Comparison of ENCODE assay signal across 21 cellular contexts in the genomic region with DNA sequence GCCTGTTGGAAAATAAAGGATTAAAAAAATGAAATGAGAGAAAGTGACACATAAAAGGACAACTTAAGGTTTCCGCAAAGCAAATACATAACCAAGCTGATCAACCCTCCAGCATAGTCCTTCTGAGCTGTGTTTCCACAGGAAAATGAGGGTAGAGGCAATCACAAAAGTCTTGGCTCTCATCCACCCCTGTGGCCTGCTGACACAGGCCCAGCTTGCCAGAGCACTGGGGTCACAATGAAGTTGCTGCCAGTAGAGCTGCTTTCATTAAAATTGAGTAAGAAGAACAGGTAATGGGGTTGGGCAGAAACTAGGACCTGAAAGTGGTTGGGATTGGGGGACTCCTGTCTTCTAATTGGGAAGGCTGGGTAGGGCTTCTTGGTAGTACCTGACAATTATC.
DNase-seq lines count a peak whose midpoint lies in the region; ATAC-seq, FAIRE-seq and TF ChIP-seq lines count a peak whose summit lies in the region.
"Had no signal": no experiment of that assay in that cellular context is flagged by ENCODE, and none has a peak within 500 bp of the region (broad histone marks: within the 10 kb centered on the region; RNA-seq: fewer than 3 reads in every experiment).

No MANE protein-coding gene starts in this region.

- intact Hi-C loops in kidney (cut with DNase I), result no loop called here
- intact Hi-C loops in CD4-positive, alpha-beta memory T cell (cut with micrococcal nuclease), result no loop called here

- H3K9me3 Mint-ChIP-seq in activated naive CD8-positive, alpha-beta T cell treated with anti-CD3 and anti-CD28 coated beads for 36 hours, result no peaks in the 10 kb centered on the region
- no peaks in the 10 kb centered on the region for H3K9me3 Mint-ChIP-seq in CD4-positive, alpha-beta memory T cell
- H3K9me3 Mint-ChIP-seq in effector memory CD8-positive, alpha-beta T cell, result no peaks in the 10 kb centered on the region
- H3K9me3 Mint-ChIP-seq: activated CD4-positive, alpha-beta T cell treated with anti-CD3 and anti-CD28 coated beads, Interleukin-2, amount 10 ng/mL, durations not matched to agents 24 days and 14 days; activated naive CD4-positive, alpha-beta T cell treated with anti-CD3 and anti-CD28 coated beads, Interleukin-2, amount 50 U/mL, for 24 hours; CD4-positive, CD25-positive, alpha-beta regulatory T cell; endodermal cell; IgD-negative memory B cell; natural killer cell treated with Interleukin-12 subunit alpha and Interleukin-12 subunit beta and Interleukin-15 and Interleukin-18, amount 100 ng/mL, for 72 hours had no signal

- H3K27me3 ChIP-seq in suprapubic skin, result no peaks in the 10 kb centered on the region
- H3K27me3 ChIP-seq in CD4-positive, alpha-beta memory T cell (ENCODE audit: insufficient read depth, low read length), result no peaks in the 10 kb centered on the region
- H3K27me3 ChIP-seq: gastroesophageal sphincter had no signal

- H3K9ac ChIP-seq in kidney (ENCODE audit: low read length in 2 of 2), result no peak overlapping the region

- POLR2A ChIA-PET in CD4-positive, alpha-beta memory T cell (lab: Charles Lee; ENCODE audit: partially characterized antibody), result no interaction called here

- peak; percentile 8 for DNase-seq in DMS79 treated with DMSO at 0.1 percent for 48 hours (lab: John Stamatoyannopoulos, UW)
- no peak for DNase-seq in DMS79 (lab: John Stamatoyannopoulos, UW)
- peak; percentile 78 for DNase-seq in NCI-H69 (lab: John Stamatoyannopoulos, UW)
- DNase-seq in kidney, result no peak
- DNase-seq in suprapubic skin (ENCODE audit: low spot score in 2 of 2), result no peak
- no peak for DNase-seq in activated naive CD8-positive, alpha-beta T cell treated with anti-CD3 and anti-CD28 coated beads for 36 hours
- DNase-seq in CD4-positive, alpha-beta memory T cell, result no peak
- no peak for DNase-seq in effector memory CD8-positive, alpha-beta T cell
- DNase-seq: activated CD4-positive, alpha-beta T cell treated with anti-CD3 and anti-CD28 coated beads, Interleukin-2, amount 10 ng/mL, durations not matched to agents 24 days and 14 days; activated T-cell treated with anti-CD3 and anti-CD28 coated beads for 4 hours; CD4-positive, CD25-positive, alpha-beta regulatory T cell; endodermal cell; GF-D8; PC-3; retina; stimulated activated CD4-positive, alpha-beta T cell treated with anti-CD3 and anti-CD28 coated beads, Interleukin-2, amount 100 ng/mL, for 24 hours had no signal

- H3K27ac ChIP-seq in kidney (ENCODE audit: low read depth in 2 of 2, low read length in 2 of 2), result peak overlapping the region; percentile 53 to 81
- H3K27ac ChIP-seq in suprapubic skin, result peak overlapping the region; percentile 36
- H3K27ac ChIP-seq in CD4-positive, alpha-beta memory T cell (ENCODE audit: low read depth, low read length), result no peak overlapping the region

- H3K4me3 ChIP-seq in kidney (ENCODE audit: low read length in 2 of 2) (no peak overlapping the region), suprapubic skin (no peak overlapping the region)
- H3K4me3 ChIP-seq in CD4-positive, alpha-beta memory T cell (ENCODE audit: low read length in 2 of 2), result no peak overlapping the region
- H3K4me3 ChIP-seq: gastroesophageal sphincter had no signal

- no peak for ATAC-seq in effector memory CD8-positive, alpha-beta T cell (replicated peaks)
- ATAC-seq: gastroesophageal sphincter; natural killer cell treated with Interleukin-12 subunit alpha and Interleukin-12 subunit beta and Interleukin-15 and Interleukin-18, amount 100 ng/mL, for 72 hours; PC-3; SK-N-SH treated with all-trans-retinoic acid at 6 μM for 48 hours had no signal

- no peaks in the 10 kb centered on the region for H3K4me1 Mint-ChIP-seq in activated naive CD8-positive, alpha-beta T cell treated with anti-CD3 and anti-CD28 coated beads for 36 hours
- no peaks in the 10 kb centered on the region for H3K4me1 Mint-ChIP-seq in CD4-positive, alpha-beta memory T cell
- H3K4me1 Mint-ChIP-seq in effector memory CD8-positive, alpha-beta T cell (ENCODE audit: low read depth in 2 of 2), result peaks cover 0 to 2% of the 10 kb centered on the region in 2 donors
- H3K4me1 Mint-ChIP-seq: activated CD4-positive, alpha-beta T cell treated with anti-CD3 and anti-CD28 coated beads, Interleukin-2, amount 10 ng/mL, durations not matched to agents 24 days and 14 days; activated naive CD4-positive, alpha-beta T cell treated with anti-CD3 and anti-CD28 coated beads, Interleukin-2, amount 50 U/mL, for 24 hours; CD4-positive, CD25-positive, alpha-beta regulatory T cell; IgD-negative memory B cell had no signal

- CTCF ChIA-PET in CD4-positive, alpha-beta memory T cell (lab: Charles Lee; ENCODE audit: partially characterized antibody), result interaction anchor here (1.1 kb wide), 1 partner anchor 64 kb away, joined by 3 read pairs; no protein-coding TSS in a partner anchor

- H3K36me3 Mint-ChIP-seq in activated naive CD8-positive, alpha-beta T cell treated with anti-CD3 and anti-CD28 coated beads for 36 hours, result no peaks in the 10 kb centered on the region
- H3K36me3 Mint-ChIP-seq in CD4-positive, alpha-beta memory T cell, result no peaks in the 10 kb centered on the region
- no peaks in the 10 kb centered on the region for H3K36me3 Mint-ChIP-seq in effector memory CD8-positive, alpha-beta T cell (ENCODE audit: insufficient read depth)
- H3K36me3 Mint-ChIP-seq: activated naive CD4-positive, alpha-beta T cell treated with anti-CD3 and anti-CD28 coated beads, Interleukin-2, amount 50 U/mL, for 24 hours; CD4-positive, CD25-positive, alpha-beta regulatory T cell; IgD-negative memory B cell; natural killer cell treated with Interleukin-12 subunit alpha and Interleukin-12 subunit beta and Interleukin-15 and Interleukin-18, amount 100 ng/mL, for 72 hours had no signal

- no peak overlapping the region for H3K4me3 Mint-ChIP-seq in activated naive CD8-positive, alpha-beta T cell treated with anti-CD3 and anti-CD28 coated beads for 36 hours
- no peak overlapping the region for H3K4me3 Mint-ChIP-seq in CD4-positive, alpha-beta memory T cell
- no peak overlapping the region for H3K4me3 Mint-ChIP-seq in effector memory CD8-positive, alpha-beta T cell
- H3K4me3 Mint-ChIP-seq: activated CD4-positive, alpha-beta T cell treated with anti-CD3 and anti-CD28 coated beads, Interleukin-2, amount 10 ng/mL, durations not matched to agents 24 days and 14 days; activated naive CD4-positive, alpha-beta T cell treated with anti-CD3 and anti-CD28 coated beads, Interleukin-2, amount 50 U/mL, for 24 hours; CD4-positive, CD25-positive, alpha-beta regulatory T cell; endodermal cell; IgD-negative memory B cell; natural killer cell treated with Interleukin-12 subunit alpha and Interleukin-12 subunit beta and Interleukin-15 and Interleukin-18, amount 100 ng/mL, for 72 hours had no signal

- TF ChIP-seq EP300 in suprapubic skin (IDR thresholded peaks at IDR 0.05), result no peak

- no peak overlapping the region for H3K27ac Mint-ChIP-seq in activated naive CD8-positive, alpha-beta T cell treated with anti-CD3 and anti-CD28 coated beads for 36 hours
- H3K27ac Mint-ChIP-seq in CD4-positive, alpha-beta memory T cell, result no peak overlapping the region
- H3K27ac Mint-ChIP-seq in effector memory CD8-positive, alpha-beta T cell, result no peak overlapping the region
- H3K27ac Mint-ChIP-seq: activated CD4-positive, alpha-beta T cell treated with anti-CD3 and anti-CD28 coated beads, Interleukin-2, amount 10 ng/mL, durations not matched to agents 24 days and 14 days; activated naive CD4-positive, alpha-beta T cell treated with anti-CD3 and anti-CD28 coated beads, Interleukin-2, amount 50 U/mL, for 24 hours; CD4-positive, CD25-positive, alpha-beta regulatory T cell; endodermal cell; IgD-negative memory B cell; natural killer cell treated with Interleukin-12 subunit alpha and Interleukin-12 subunit beta and Interleukin-15 and Interleukin-18, amount 100 ng/mL, for 72 hours had no signal

- TF ChIP-seq CTCF in kidney (IDR thresholded peaks at IDR 0.05; ENCODE audit: borderline replicate concordance, extremely low read depth, insufficient read depth) (no peak), suprapubic skin (IDR thresholded peaks at IDR 0.05) (no peak)

- H3K27me3 Mint-ChIP-seq in activated naive CD8-positive, alpha-beta T cell treated with anti-CD3 and anti-CD28 coated beads for 36 hours, result peaks cover 8% of the 10 kb centered on the region
- peaks cover 5 to 13% of the 10 kb centered on the region in 2 donors for H3K27me3 Mint-ChIP-seq in CD4-positive, alpha-beta memory T cell
- H3K27me3 Mint-ChIP-seq in effector memory CD8-positive, alpha-beta T cell, result peaks cover 16 to 31% of the 10 kb centered on the region in 2 donors

- no peak for TF ChIP-seq POLR2A in suprapubic skin (IDR thresholded peaks at IDR 0.05)

- FAIRE-seq in kidney (lab: Jason Lieb, UNC), result no peak

- peaks cover 16 to 21% of the 10 kb centered on the region in 2 donors for H3K4me1 ChIP-seq in kidney (ENCODE audit: control insufficient read depth in 1 of 2, insufficient read depth in 1 of 2, low read depth in 1 of 2, low read length in 2 of 2)
- peaks cover 33% of the 10 kb centered on the region for H3K4me1 ChIP-seq in suprapubic skin
- H3K4me1 ChIP-seq in CD4-positive, alpha-beta memory T cell (ENCODE audit: insufficient read depth, low read length), result no peaks in the 10 kb centered on the region

- no peaks in the 10 kb centered on the region for H3K36me3 ChIP-seq in kidney (ENCODE audit: control insufficient read depth in 1 of 2, insufficient read depth in 2 of 2, low read length in 2 of 2)
- H3K36me3 ChIP-seq in suprapubic skin, result no peaks in the 10 kb centered on the region
- no peaks in the 10 kb centered on the region for H3K36me3 ChIP-seq in CD4-positive, alpha-beta memory T cell (ENCODE audit: insufficient read depth, low read length)
- H3K36me3 ChIP-seq: gastroesophageal sphincter had no signal

- 29% methylated on average over 1 of the region's 1 CpG for WGBS in suprapubic skin

- no peaks in the 10 kb centered on the region for H3K9me3 ChIP-seq in kidney (ENCODE audit: control insufficient read depth in 1 of 2, low read length in 2 of 2)
- no peaks in the 10 kb centered on the region for H3K9me3 ChIP-seq in suprapubic skin
- no peaks in the 10 kb centered on the region for H3K9me3 ChIP-seq in CD4-positive, alpha-beta memory T cell (ENCODE audit: control insufficient read depth in 1 of 2, low read length in 2 of 2)
- H3K9me3 ChIP-seq: gastroesophageal sphincter had no signal

Comparison
In these comparisons a context has a peak if more than half of its experiments do, and no peak if none do; other contexts are left out.
1. DNase-seq: peak in DMS79 treated with DMSO at 0.1 percent for 48 hours (single experiment) and NCI-H69 (single experiment); none in DMS79 (single experiment), kidney (single experiment), suprapubic skin (0 of 2), activated naive CD8-positive, alpha-beta T cell treated with anti-CD3 and anti-CD28 coated beads for 36 hours (single experiment), CD4-positive, alpha-beta memory T cell (0 of 5) and effector memory CD8-positive, alpha-beta T cell (0 of 3).